Comparison of ENCODE assay signal across 8 cellular contexts in genomic region chr2:113876503-113877387, GRCh38. TPM values are rescaled to one million over a fixed set of nuclear protein-coding genes. Genes with fewer than 3 reads are reported as not detected.
DNase-seq lines count a peak whose midpoint lies in the region; ATAC-seq and TF ChIP-seq lines count a peak whose summit lies in the region.

No MANE protein-coding gene starts in this region.

- H3K4me3 Mint-ChIP-seq in stimulated activated memory B cell treated with anti-CD40 and anti-IgM and Interleukin-4, amounts not matched to agents 10 μg/mL and 1 μg/mL and 100 μg/mL, for 72 hours = no peak overlapping the region

- no peak overlapping the region for H2AFZ ChIP-seq in osteoblast (ENCODE audit: low read length)

- H3K27ac Mint-ChIP-seq in stimulated activated memory B cell treated with anti-CD40 and anti-IgM and Interleukin-4, amounts not matched to agents 10 μg/mL and 1 μg/mL and 100 μg/mL, for 72 hours = peak overlapping the region; percentile 66

- DNase-seq in CD1c-positive myeloid dendritic cell (ENCODE audit: extremely low spot score) (peak; percentile 51), NCI-H345 (lab: John Stamatoyannopoulos, UW) (peak; percentile 97), activated T-cell treated with anti-CD3 and anti-CD28 coated beads for 48 hours (ENCODE audit: low read depth) (peak; percentile 69), left lobe of liver (ENCODE audit: low spot score) (no peak), GM13976 (ENCODE audit: low spot score) (no peak), SKM-1 (lab: John Stamatoyannopoulos, UW; ENCODE audit: unreplicated experiment) (no peak), osteoblast (ENCODE audit: insufficient read length, low spot score, missing footprints) (no peak)

- peak; percentile 19 for ATAC-seq in left lobe of liver
- no peak for ATAC-seq in stimulated activated memory B cell treated with anti-CD40 and anti-IgM and Interleukin-4, amounts not matched to agents 10 μg/mL and 1 μg/mL and 100 μg/mL, for 72 hours

- no peaks in the 10 kb centered on the region for H3K9me3 Mint-ChIP-seq in stimulated activated memory B cell treated with anti-CD40 and anti-IgM and Interleukin-4, amounts not matched to agents 10 μg/mL and 1 μg/mL and 100 μg/mL, for 72 hours

- H3K27me3 ChIP-seq in osteoblast (ENCODE audit: insufficient read depth, low read length) = no peaks in the 10 kb centered on the region

- no peak for TF ChIP-seq CTCF in GM13976 (IDR thresholded peaks at IDR 0.05; ENCODE audit: borderline replicate concordance, control extremely low read depth, extremely low read depth, insufficient read depth, missing control alignments)
- TF ChIP-seq CTCF in osteoblast (IDR thresholded peaks at IDR 0.05; ENCODE audit: extremely low read depth, low read depth, low read length) = no peak

- peaks cover 31% of the 10 kb centered on the region for H3K4me1 Mint-ChIP-seq in stimulated activated memory B cell treated with anti-CD40 and anti-IgM and Interleukin-4, amounts not matched to agents 10 μg/mL and 1 μg/mL and 100 μg/mL, for 72 hours

- H3K36me3 Mint-ChIP-seq in stimulated activated memory B cell treated with anti-CD40 and anti-IgM and Interleukin-4, amounts not matched to agents 10 μg/mL and 1 μg/mL and 100 μg/mL, for 72 hours = peaks cover 21% of the 10 kb centered on the region

- H3K4me3 ChIP-seq in osteoblast (ENCODE audit: insufficient read depth, low read length) = no peak overlapping the region

- in situ Hi-C loops in GM13976 (cut with MboI; ENCODE audit: low sequenced_read_pairs, unreplicated experiment) = no loop called here

- no peak overlapping the region for H3K4me2 ChIP-seq in osteoblast (ENCODE audit: insufficient read depth, low read length)

- peaks cover 17% of the 10 kb centered on the region for H3K4me1 ChIP-seq in osteoblast (ENCODE audit: insufficient read depth, low read length)

- H3K79me2 ChIP-seq in osteoblast (ENCODE audit: insufficient read depth, low read length) = no peaks in the 10 kb centered on the region

- no peak overlapping the region for H3K27ac ChIP-seq in osteoblast (ENCODE audit: low read depth, low read length)

- H4K20me1 ChIP-seq in osteoblast (ENCODE audit: insufficient read depth, low read length) = no peaks in the 10 kb centered on the region

- H3K27me3 Mint-ChIP-seq in stimulated activated memory B cell treated with anti-CD40 and anti-IgM and Interleukin-4, amounts not matched to agents 10 μg/mL and 1 μg/mL and 100 μg/mL, for 72 hours = no peaks in the 10 kb centered on the region

- no peaks in the 10 kb centered on the region for H3K9me3 ChIP-seq in osteoblast (ENCODE audit: low read depth, low read length)

- H3K36me3 ChIP-seq in osteoblast (ENCODE audit: insufficient read depth, low read length) = no peaks in the 10 kb centered on the region

RNA-seq across cellular contexts. Expression of gene ACTR3, which starts 13.1 kb away (rescaled TPM):
- total RNA-seq in left lobe of liver = 64.3 TPM
- total RNA-seq in osteoblast = 251 and 315 TPM in 2 replicates

Comparison
In these comparisons a context has a peak if more than half of its experiments do, and no peak if none do; other contexts are left out.
1. DNase-seq: peak in CD1c-positive myeloid dendritic cell (single experiment), NCI-H345 (single experiment) and activated T-cell treated with anti-CD3 and anti-CD28 coated beads for 48 hours (single experiment); none in left lobe of liver (single experiment), GM13976 (single experiment), SKM-1 (single experiment) and osteoblast (single experiment).